ENCODE assay signal across 9 cellular contexts in genomic region chr7:117399820-117400422, GRCh38. TPM values are rescaled to one million over a fixed set of nuclear protein-coding genes. Genes with fewer than 3 reads are reported as not detected.
DNase-seq lines count a peak whose midpoint lies in the region; ATAC-seq and TF ChIP-seq lines count a peak whose summit lies in the region.
"Had no signal": no experiment of that assay in that cellular context is flagged by ENCODE, and none has a peak within 500 bp of the region (broad histone marks: within the 10 kb centered on the region; RNA-seq: fewer than 3 reads in every experiment).

No MANE protein-coding gene starts in this region.

- in situ Hi-C loops in KBM-7 (cut with MboI; ENCODE audit: low pct_unique_long_range_greater_than_20kb, low sequenced_read_pairs), result no loop called here

- H3K9ac ChIP-seq in DND-41 (ENCODE audit: low read depth, low read length), result peak overlapping the region; percentile 10; the same call in 1 of the 2 replicates

- peak overlapping the region; percentile 53; the same call in 1 of the 2 replicates for H2AFZ ChIP-seq in DND-41 (ENCODE audit: low read depth, low read length)

- no peaks in the 10 kb centered on the region for H3K9me3 Mint-ChIP-seq in brain
- H3K9me3 Mint-ChIP-seq in nephron, result no peaks in the 10 kb centered on the region

- no peaks in the 10 kb centered on the region for H3K36me3 Mint-ChIP-seq in brain
- no peaks in the 10 kb centered on the region for H3K36me3 Mint-ChIP-seq in nephron (ENCODE audit: low read depth)

- DNase-seq in DND-41, result no peak
- DNase-seq in KBM-7, result peak; percentile 19
- DNase-seq in GM19240 (ENCODE audit: insufficient read length, low spot score), result no peak
- no peak for DNase-seq in NCI-H146 treated with DMSO at 0.1 percent for 48 hours (lab: John Stamatoyannopoulos, UW; ENCODE audit: unreplicated experiment)
- no peak for DNase-seq in NCI-H774 (lab: John Stamatoyannopoulos, UW)
- DNase-seq: NCI-H2227 treated with DMSO at 0.1 percent for 48 hours had no signal

- ATAC-seq in DND-41 (ENCODE audit: insufficient read depth, low read depth) (0 out of 3 replicates have a peak, but pooled peaks have one; percentile 49), GM21526 (IDR thresholded peaks at IDR 0.05; ENCODE audit: low FRiP score, unreplicated experiment) (no peak)

- H3K27me3 ChIP-seq in DND-41 (ENCODE audit: insufficient read depth, low read length, poor library complexity), result no peaks in the 10 kb centered on the region

- H3K4me3 ChIP-seq in DND-41 (ENCODE audit: low read depth in 1 of 2, low read length in 2 of 2), result no peak overlapping the region

- H3K79me2 ChIP-seq in DND-41 (ENCODE audit: insufficient read depth, low read length), result no peaks in the 10 kb centered on the region

- no peak overlapping the region for H3K27ac Mint-ChIP-seq in brain
- H3K27ac Mint-ChIP-seq in nephron, result no peak overlapping the region

- H3K4me3 Mint-ChIP-seq in brain (no peak overlapping the region), nephron (no peak overlapping the region)

- H3K27ac ChIP-seq in DND-41 (ENCODE audit: low read length), result no peak overlapping the region

- H3K4me1 ChIP-seq in DND-41 (ENCODE audit: insufficient read depth, low read length), result peaks cover 5% of the 10 kb centered on the region; the same call in 1 of the 2 replicates

- H3K36me3 ChIP-seq in DND-41 (ENCODE audit: insufficient read depth, low read length), result no peaks in the 10 kb centered on the region

- no peaks in the 10 kb centered on the region for H3K9me3 ChIP-seq in DND-41 (ENCODE audit: insufficient read depth, low read length, severe bottlenecking)

- no peaks in the 10 kb centered on the region for H3K27me3 Mint-ChIP-seq in brain
- no peaks in the 10 kb centered on the region for H3K27me3 Mint-ChIP-seq in nephron (ENCODE audit: low read depth)

- H3K4me1 Mint-ChIP-seq in brain (no peaks in the 10 kb centered on the region), nephron (peaks cover 10% of the 10 kb centered on the region)

- H3K4me2 ChIP-seq in DND-41 (ENCODE audit: insufficient read depth, low read length), result no peak overlapping the region

- no peaks in the 10 kb centered on the region for H4K20me1 ChIP-seq in DND-41 (ENCODE audit: insufficient read depth, low read length)

- peak; percentile 67 for TF ChIP-seq CTCF in DND-41 (IDR thresholded peaks at IDR 0.05; ENCODE audit: borderline replicate concordance, extremely low read depth, low read length, poor library complexity, severe bottlenecking)
- TF ChIP-seq CTCF in brain (conservative IDR thresholded peaks at IDR 0.05), result peak; percentile 55 to 68
- TF ChIP-seq CTCF in nephron (IDR thresholded peaks at IDR 0.05; ENCODE audit: unreplicated experiment in 3 of 3), result peak; percentile 45 to 66 (median 46)

RNA-seq across cellular contexts. Expression of gene ASZ1, which starts 27.4 kb away (rescaled TPM):
- not detected for polyA plus RNA-seq in brain (ENCODE audit: insufficient read depth, low read depth, low replicate concordance)
